In the genomic region with DNA sequence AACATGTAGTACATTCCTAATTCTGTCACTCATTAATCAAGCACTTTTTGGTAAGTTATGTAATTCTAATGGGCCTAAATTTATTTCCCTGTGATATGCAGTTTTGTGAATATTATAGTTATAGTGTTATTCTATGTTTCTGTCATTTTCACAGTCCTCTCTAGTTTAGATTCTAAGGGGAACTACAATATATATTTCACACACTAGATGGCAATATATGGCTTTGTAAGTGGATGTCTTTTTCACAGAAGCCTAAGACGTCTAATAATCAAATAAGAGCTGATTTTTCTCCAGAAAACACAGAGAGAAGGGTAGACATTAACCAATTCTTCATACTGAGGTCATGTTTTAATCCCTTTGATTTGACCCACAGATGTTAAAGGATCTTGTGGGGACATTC, we compare ENCODE assay signal across 9 cellular contexts. TPM values are rescaled to one million over a fixed set of nuclear protein-coding genes. Genes with fewer than 3 reads are reported as not detected.
DNase-seq lines count a peak whose midpoint lies in the region; ATAC-seq and TF ChIP-seq lines count a peak whose summit lies in the region.
"Had no signal": no experiment of that assay in that cellular context is flagged by ENCODE, and none has a peak within 500 bp of the region (broad histone marks: within the 10 kb centered on the region; RNA-seq: fewer than 3 reads in every experiment).

No MANE protein-coding gene starts in this region.

- H3K36me3 ChIP-seq in RWPE2 (ENCODE audit: low read depth) (no peaks in the 10 kb centered on the region), tibial nerve (no peaks in the 10 kb centered on the region)
- H3K36me3 ChIP-seq: HAP-1 had no signal

- 0 to 6% methylated on average over 1 of the region's 1 CpG for WGBS in tibial nerve, 2 donors

- H3K4me3 ChIP-seq in RWPE2 (ENCODE audit: severe bottlenecking) (no peak overlapping the region), foreskin fibroblast (ENCODE audit: low read depth in 1 of 2, low read length in 2 of 2) (no peak overlapping the region), tibial nerve (no peak overlapping the region)
- H3K4me3 ChIP-seq: HAP-1 had no signal

- no peak for TF ChIP-seq POLR2A in tibial nerve (IDR thresholded peaks at IDR 0.05)

- H3K27me3 ChIP-seq in RWPE2 (ENCODE audit: insufficient read depth, poor library complexity, severe bottlenecking) (no peaks in the 10 kb centered on the region), tibial nerve (no peaks in the 10 kb centered on the region)

- H3K9me3 ChIP-seq in RWPE2 (ENCODE audit: severe bottlenecking) (no peaks in the 10 kb centered on the region), tibial nerve (no peaks in the 10 kb centered on the region)
- H3K9me3 ChIP-seq: HAP-1 had no signal

- TF ChIP-seq CTCF in AG09319 (IDR thresholded peaks at IDR 0.05; ENCODE audit: low read depth, low read length) (peak; percentile 39), RWPE2 (IDR thresholded peaks at IDR 0.05; ENCODE audit: poor library complexity, severe bottlenecking) (peak; percentile 77), foreskin fibroblast (IDR thresholded peaks at IDR 0.05; ENCODE audit: low read depth, low read length) (peak; percentile 23), tibial nerve (IDR thresholded peaks at IDR 0.05) (peak in 3 of 5 experiments; percentile 21 to 38 (median 31))

- no peak overlapping the region for H3K27ac ChIP-seq in RWPE2 (ENCODE audit: poor library complexity, severe bottlenecking)
- H3K27ac ChIP-seq in tibial nerve: no peak overlapping the region

- peak; percentile 56 for ATAC-seq in GM21786 (IDR thresholded peaks at IDR 0.05; ENCODE audit: unreplicated experiment)
- ATAC-seq in RWPE2 (ENCODE audit: low read depth): peak; percentile 56; the same call in 1 of the 3 replicates
- ATAC-seq in GM18873 (IDR thresholded peaks at IDR 0.05; ENCODE audit: low FRiP score, unreplicated experiment): no peak

- H3K4me1 ChIP-seq in RWPE2 (ENCODE audit: insufficient read depth, poor library complexity, severe bottlenecking) (peaks cover 3% of the 10 kb centered on the region), tibial nerve (peaks cover 0 to 6% (median 0%) of the 10 kb centered on the region in 4 donors)
- H3K4me1 ChIP-seq: HAP-1 had no signal

- no peak for TF ChIP-seq EP300 in tibial nerve (IDR thresholded peaks at IDR 0.05)

- DNase-seq in AG09319 (ENCODE audit: extremely low read depth, low read depth) (no peak), RWPE2 (ENCODE audit: low spot score) (no peak), foreskin fibroblast (peak; percentile 14 to 58), tibial nerve (ENCODE audit: low spot score in 2 of 2) (no peak), COLO668 (lab: John Stamatoyannopoulos, UW; ENCODE audit: unreplicated experiment) (no peak)
- no peak for DNase-seq in stimulated activated CD4-positive, alpha-beta T cell treated with anti-CD3 and anti-CD28 coated beads, Interleukin-15, amount 100 ng/mL, for 24 hours

RNA-seq across cellular contexts. Expression of a gene that starts 18.0 kb away (rescaled TPM):
- total RNA-seq in tibial nerve: 10 to 100 TPM in 3 of 4 donors, 1 to 10 TPM in 1; 7.8 to 37.2 (median 26.2) TPM

RNA-seq across cellular contexts. Expression of a gene that starts 21.5 kb away (rescaled TPM):
- total RNA-seq in tibial nerve: under 1 TPM in 3 of 4 donors, not detected in 1; under 0.01 to 0.87 (median 0.42) TPM

Comparison
In these comparisons a context has a peak if more than half of its experiments do, and no peak if none do; other contexts are left out.
1. DNase-seq: peak in foreskin fibroblast (2 of 2); none in AG09319 (single experiment), RWPE2 (single experiment), tibial nerve (0 of 2), stimulated activated CD4-positive, alpha-beta T cell treated with anti-CD3 and anti-CD28 coated beads, Interleukin-15, amount 100 ng/mL, for 24 hours (single experiment) and COLO668 (single experiment).
2. CTCF ChIP-seq: peak in every context shown above with its lines; median percentile 77 in RWPE2; 39 in AG09319; 31 in tibial nerve; 23 in foreskin fibroblast.